ENCODE assay signal across 2 cellular contexts in genomic region chr2:10242998-10243925, GRCh38.
TF ChIP-seq lines count a peak whose summit lies in the region.

No MANE protein-coding gene starts in this region.

TF ChIP-seq in SK-N-SH, 30 proteins besides CTCF, POLR2A, EP300 and RAD21 (continued from another document):
- TF ChIP-seq USF2 (IDR thresholded peaks at IDR 0.05; ENCODE audit: borderline replicate concordance, low read depth, low read length) (no peak), JUND (IDR thresholded peaks at IDR 0.05) (no peak), RFX5 (IDR thresholded peaks at IDR 0.05; ENCODE audit: low read length) (no peak), SIN3A (IDR thresholded peaks at IDR 0.05; ENCODE audit: borderline replicate concordance, low read depth, low read length) (no peak), GABPA (IDR thresholded peaks at IDR 0.05; ENCODE audit: low read depth) (no peak), NRF1 (IDR thresholded peaks at IDR 0.05; ENCODE audit: low read depth, low read length) (no peak), MXI1 (IDR thresholded peaks at IDR 0.05; ENCODE audit: low read depth, low read length) (no peak), GATA2 (CRISPR knock-in tag; IDR thresholded peaks at IDR 0.05) (no peak), NFIC (IDR thresholded peaks at IDR 0.05; ENCODE audit: borderline replicate concordance) (no peak), SMC3 (IDR thresholded peaks at IDR 0.05; ENCODE audit: low read depth, low read length) (no peak), FOXM1 (IDR thresholded peaks at IDR 0.05; ENCODE audit: low read depth) (no peak), FOXJ3 (CRISPR knock-in tag; IDR thresholded peaks at IDR 0.05) (no peak), MEF2A (IDR thresholded peaks at IDR 0.05; ENCODE audit: borderline replicate concordance, low read depth) (no peak)
- TF ChIP-seq, protein P1, sequence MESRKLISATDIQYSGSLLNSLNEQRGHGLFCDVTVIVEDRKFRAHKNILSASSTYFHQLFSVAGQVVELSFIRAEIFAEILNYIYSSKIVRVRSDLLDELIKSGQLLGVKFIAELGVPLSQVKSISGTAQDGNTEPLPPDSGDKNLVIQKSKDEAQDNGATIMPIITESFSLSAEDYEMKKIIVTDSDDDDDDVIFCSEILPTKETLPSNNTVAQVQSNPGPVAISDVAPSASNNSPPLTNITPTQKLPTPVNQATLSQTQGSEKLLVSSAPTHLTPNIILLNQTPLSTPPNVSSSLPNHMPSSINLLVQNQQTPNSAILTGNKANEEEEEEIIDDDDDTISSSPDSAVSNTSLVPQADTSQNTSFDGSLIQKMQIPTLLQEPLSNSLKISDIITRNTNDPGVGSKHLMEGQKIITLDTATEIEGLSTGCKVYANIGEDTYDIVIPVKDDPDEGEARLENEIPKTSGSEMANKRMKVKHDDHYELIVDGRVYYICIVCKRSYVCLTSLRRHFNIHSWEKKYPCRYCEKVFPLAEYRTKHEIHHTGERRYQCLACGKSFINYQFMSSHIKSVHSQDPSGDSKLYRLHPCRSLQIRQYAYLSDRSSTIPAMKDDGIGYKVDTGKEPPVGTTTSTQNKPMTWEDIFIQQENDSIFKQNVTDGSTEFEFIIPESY (IDR thresholded peaks at IDR 0.05; ENCODE audit: borderline replicate concordance, low read depth): no peak
- TF ChIP-seq, protein P2, sequence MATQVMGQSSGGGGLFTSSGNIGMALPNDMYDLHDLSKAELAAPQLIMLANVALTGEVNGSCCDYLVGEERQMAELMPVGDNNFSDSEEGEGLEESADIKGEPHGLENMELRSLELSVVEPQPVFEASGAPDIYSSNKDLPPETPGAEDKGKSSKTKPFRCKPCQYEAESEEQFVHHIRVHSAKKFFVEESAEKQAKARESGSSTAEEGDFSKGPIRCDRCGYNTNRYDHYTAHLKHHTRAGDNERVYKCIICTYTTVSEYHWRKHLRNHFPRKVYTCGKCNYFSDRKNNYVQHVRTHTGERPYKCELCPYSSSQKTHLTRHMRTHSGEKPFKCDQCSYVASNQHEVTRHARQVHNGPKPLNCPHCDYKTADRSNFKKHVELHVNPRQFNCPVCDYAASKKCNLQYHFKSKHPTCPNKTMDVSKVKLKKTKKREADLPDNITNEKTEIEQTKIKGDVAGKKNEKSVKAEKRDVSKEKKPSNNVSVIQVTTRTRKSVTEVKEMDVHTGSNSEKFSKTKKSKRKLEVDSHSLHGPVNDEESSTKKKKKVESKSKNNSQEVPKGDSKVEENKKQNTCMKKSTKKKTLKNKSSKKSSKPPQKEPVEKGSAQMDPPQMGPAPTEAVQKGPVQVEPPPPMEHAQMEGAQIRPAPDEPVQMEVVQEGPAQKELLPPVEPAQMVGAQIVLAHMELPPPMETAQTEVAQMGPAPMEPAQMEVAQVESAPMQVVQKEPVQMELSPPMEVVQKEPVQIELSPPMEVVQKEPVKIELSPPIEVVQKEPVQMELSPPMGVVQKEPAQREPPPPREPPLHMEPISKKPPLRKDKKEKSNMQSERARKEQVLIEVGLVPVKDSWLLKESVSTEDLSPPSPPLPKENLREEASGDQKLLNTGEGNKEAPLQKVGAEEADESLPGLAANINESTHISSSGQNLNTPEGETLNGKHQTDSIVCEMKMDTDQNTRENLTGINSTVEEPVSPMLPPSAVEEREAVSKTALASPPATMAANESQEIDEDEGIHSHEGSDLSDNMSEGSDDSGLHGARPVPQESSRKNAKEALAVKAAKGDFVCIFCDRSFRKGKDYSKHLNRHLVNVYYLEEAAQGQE (IDR thresholded peaks at IDR 0.05; ENCODE audit: low read depth, low read length): no peak

TF ChIP-seq in SK-N-SH treated with all-trans-retinoic acid at 6 μM for 48 hours, 23 proteins besides CTCF, POLR2A, EP300 and RAD21:
- TF ChIP-seq CSRNP3 (CRISPR knock-in tag; IDR thresholded peaks at IDR 0.05) (no peak), ISL1 (CRISPR knock-in tag; IDR thresholded peaks at IDR 0.05) (no peak), ZNF565 (CRISPR knock-in tag; conservative IDR thresholded peaks at IDR 0.05; ENCODE audit: low read depth) (no peak)
- TF ChIP-seq, protein P3, sequence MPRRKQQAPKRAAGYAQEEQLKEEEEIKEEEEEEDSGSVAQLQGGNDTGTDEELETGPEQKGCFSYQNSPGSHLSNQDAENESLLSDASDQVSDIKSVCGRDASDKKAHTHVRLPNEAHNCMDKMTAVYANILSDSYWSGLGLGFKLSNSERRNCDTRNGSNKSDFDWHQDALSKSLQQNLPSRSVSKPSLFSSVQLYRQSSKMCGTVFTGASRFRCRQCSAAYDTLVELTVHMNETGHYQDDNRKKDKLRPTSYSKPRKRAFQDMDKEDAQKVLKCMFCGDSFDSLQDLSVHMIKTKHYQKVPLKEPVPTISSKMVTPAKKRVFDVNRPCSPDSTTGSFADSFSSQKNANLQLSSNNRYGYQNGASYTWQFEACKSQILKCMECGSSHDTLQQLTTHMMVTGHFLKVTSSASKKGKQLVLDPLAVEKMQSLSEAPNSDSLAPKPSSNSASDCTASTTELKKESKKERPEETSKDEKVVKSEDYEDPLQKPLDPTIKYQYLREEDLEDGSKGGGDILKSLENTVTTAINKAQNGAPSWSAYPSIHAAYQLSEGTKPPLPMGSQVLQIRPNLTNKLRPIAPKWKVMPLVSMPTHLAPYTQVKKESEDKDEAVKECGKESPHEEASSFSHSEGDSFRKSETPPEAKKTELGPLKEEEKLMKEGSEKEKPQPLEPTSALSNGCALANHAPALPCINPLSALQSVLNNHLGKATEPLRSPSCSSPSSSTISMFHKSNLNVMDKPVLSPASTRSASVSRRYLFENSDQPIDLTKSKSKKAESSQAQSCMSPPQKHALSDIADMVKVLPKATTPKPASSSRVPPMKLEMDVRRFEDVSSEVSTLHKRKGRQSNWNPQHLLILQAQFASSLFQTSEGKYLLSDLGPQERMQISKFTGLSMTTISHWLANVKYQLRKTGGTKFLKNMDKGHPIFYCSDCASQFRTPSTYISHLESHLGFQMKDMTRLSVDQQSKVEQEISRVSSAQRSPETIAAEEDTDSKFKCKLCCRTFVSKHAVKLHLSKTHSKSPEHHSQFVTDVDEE (CRISPR knock-in tag; IDR thresholded peaks at IDR 0.05): no peak
- TF ChIP-seq, protein P4, sequence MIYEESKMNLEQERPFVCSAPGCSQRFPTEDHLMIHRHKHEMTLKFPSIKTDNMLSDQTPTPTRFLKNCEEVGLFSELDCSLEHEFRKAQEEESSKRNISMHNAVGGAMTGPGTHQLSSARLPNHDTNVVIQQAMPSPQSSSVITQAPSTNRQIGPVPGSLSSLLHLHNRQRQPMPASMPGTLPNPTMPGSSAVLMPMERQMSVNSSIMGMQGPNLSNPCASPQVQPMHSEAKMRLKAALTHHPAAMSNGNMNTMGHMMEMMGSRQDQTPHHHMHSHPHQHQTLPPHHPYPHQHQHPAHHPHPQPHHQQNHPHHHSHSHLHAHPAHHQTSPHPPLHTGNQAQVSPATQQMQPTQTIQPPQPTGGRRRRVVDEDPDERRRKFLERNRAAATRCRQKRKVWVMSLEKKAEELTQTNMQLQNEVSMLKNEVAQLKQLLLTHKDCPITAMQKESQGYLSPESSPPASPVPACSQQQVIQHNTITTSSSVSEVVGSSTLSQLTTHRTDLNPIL (CRISPR knock-in tag; IDR thresholded peaks at IDR 0.05; ENCODE audit: low read depth): no peak
